23 cellular contexts compared by ENCODE assay signal in genomic region chr3:5141760-5142159, GRCh38.
"Had no signal": no experiment of that assay in that cellular context is flagged by ENCODE, and none has a peak within 500 bp of the region (broad histone marks: within the 10 kb centered on the region; RNA-seq: fewer than 3 reads in every experiment).

No MANE protein-coding gene starts in this region.

- H3K36me3 ChIP-seq: MG63 had no signal

- FAIRE-seq: HepG2, RCC 7860 had no signal

- DNase-seq: IMR-90, Karpas-422, KG1, MG63, NCI-H1092 treated with DMSO at 0.1 percent for 48 hours, NCI-H1436, NCI-H187, NCI-H2029, NCI-H2081 treated with DMSO at 0.1 percent for 48 hours, NCI-H2171, NCI-H226, NCI-H446, NCI-H510A, NCI-H524 treated with DMSO at 0.1 percent for 48 hours, NCI-H69, NCI-H774, Right ventricle myocardium superior, RPMI8226, SIG-M5 had no signal

- H3K4me3 ChIP-seq: MG63, SJSA1, SK-N-MC had no signal

- H3K27me3 ChIP-seq: MG63, SJSA1 had no signal

- H3K27ac ChIP-seq: SJSA1, SK-N-MC had no signal

- H3K9me3 ChIP-seq: MG63, SJSA1 had no signal

- ATAC-seq: HepG2 had no signal
